Comparison of ENCODE assay signal across 28 cellular contexts in genomic region chr17:80058311-80058955, GRCh38. TPM values are rescaled to one million over a fixed set of nuclear protein-coding genes. Genes with fewer than 3 reads are reported as not detected.
"Had no signal": no experiment of that assay in that cellular context is flagged by ENCODE, and none has a peak within 500 bp of the region (broad histone marks: within the 10 kb centered on the region; RNA-seq: fewer than 3 reads in every experiment).

No MANE protein-coding gene starts in this region.

- DNase-seq: activated CD4-positive, alpha-beta memory T cell treated with anti-CD3 and anti-CD28 coated beads, Interleukin-2, amount 10 ng/mL, durations not matched to agents 7 days and 5 days; activated CD4-positive, alpha-beta T cell treated with anti-CD3 and anti-CD28 coated beads for 1 hour; activated CD4-positive, alpha-beta T cell treated with anti-CD3 and anti-CD28 coated beads for 4 hours; activated CD4-positive, alpha-beta T cell treated with anti-CD3 and anti-CD28 coated beads, Interleukin-2, amount 10 ng/mL, durations not matched to agents 7 days and 5 days; activated CD4-positive, alpha-beta T cell treated with anti-CD3 and anti-CD28 coated beads, Interleukin-2, amount 50 U/mL, for 4 hours; activated CD8-positive, alpha-beta memory T cell treated with anti-CD3 and anti-CD28 coated beads, Interleukin-2, amount 50 U/mL, for 48 hours; activated effector memory CD4-positive, alpha-beta T cell treated with anti-CD3 and anti-CD28 coated beads, Interleukin-2, amount 50 U/mL, for 16 hours; activated naive CD4-positive, alpha-beta T cell treated with anti-CD3 and anti-CD28 coated beads for 36 hours; activated naive CD8-positive, alpha-beta T cell treated with anti-CD3 and anti-CD28 coated beads for 36 hours; activated naive CD8-positive, alpha-beta T cell treated with anti-CD3 and anti-CD28 coated beads, Interleukin-2, amount 50 U/mL, for 24 hours; activated T-cell treated with anti-CD3 and anti-CD28 coated beads for 4 hours; activated T-cell treated with anti-CD3 and anti-CD28 coated beads, Interleukin-2, amount 50 U/mL, for 4 hours; adrenal gland; amygdala; aorta; body of pancreas; caudate nucleus; cortex of kidney; effector CD8-positive, alpha-beta T cell; esophagus squamous epithelium; foreskin melanocyte; heart right ventricle; T-helper 1 cell; T-helper 2 cell had no signal

- H3K36me3 Mint-ChIP-seq: activated naive CD4-positive, alpha-beta T cell treated with anti-CD3 and anti-CD28 coated beads, Interleukin-2, amount 50 U/mL, for 24 hours; activated naive CD8-positive, alpha-beta T cell treated with anti-CD3 and anti-CD28 coated beads for 36 hours had no signal

- H3K9me3 Mint-ChIP-seq: activated CD4-positive, alpha-beta memory T cell treated with anti-CD3 and anti-CD28 coated beads, Interleukin-2, amount 10 ng/mL, durations not matched to agents 7 days and 5 days; activated CD4-positive, alpha-beta T cell treated with anti-CD3 and anti-CD28 coated beads, Interleukin-2, amount 10 ng/mL, durations not matched to agents 7 days and 5 days; activated naive CD4-positive, alpha-beta T cell treated with anti-CD3 and anti-CD28 coated beads for 36 hours; activated naive CD4-positive, alpha-beta T cell treated with anti-CD3 and anti-CD28 coated beads, Interleukin-2, amount 50 U/mL, for 24 hours; activated naive CD8-positive, alpha-beta T cell treated with anti-CD3 and anti-CD28 coated beads for 36 hours; activated naive CD8-positive, alpha-beta T cell treated with anti-CD3 and anti-CD28 coated beads, Interleukin-2, amount 50 U/mL, for 24 hours; activated T-cell treated with anti-CD3 and anti-CD28 coated beads, Interleukin-2, amount 50 U/mL, for 4 hours; activated T-helper 17 cell treated with anti-CD3 and anti-CD28 coated beads, Interleukin-2, amount 50 U/mL, for 72 hours had no signal

- H3K9me3 ChIP-seq: adrenal gland, body of pancreas, esophagus squamous epithelium, gastroesophageal sphincter, heart right ventricle had no signal

- H3K4me1 ChIP-seq: body of pancreas had no signal

- H3K4me3 Mint-ChIP-seq: activated CD4-positive, alpha-beta memory T cell treated with anti-CD3 and anti-CD28 coated beads, Interleukin-2, amount 10 ng/mL, durations not matched to agents 7 days and 5 days; activated CD4-positive, alpha-beta T cell treated with anti-CD3 and anti-CD28 coated beads, Interleukin-2, amount 10 ng/mL, durations not matched to agents 7 days and 5 days; activated naive CD4-positive, alpha-beta T cell treated with anti-CD3 and anti-CD28 coated beads for 36 hours; activated naive CD4-positive, alpha-beta T cell treated with anti-CD3 and anti-CD28 coated beads, Interleukin-2, amount 50 U/mL, for 24 hours; activated naive CD8-positive, alpha-beta T cell treated with anti-CD3 and anti-CD28 coated beads for 36 hours; activated naive CD8-positive, alpha-beta T cell treated with anti-CD3 and anti-CD28 coated beads, Interleukin-2, amount 50 U/mL, for 24 hours; activated T-cell treated with anti-CD3 and anti-CD28 coated beads, Interleukin-2, amount 50 U/mL, for 4 hours; activated T-helper 17 cell treated with anti-CD3 and anti-CD28 coated beads, Interleukin-2, amount 50 U/mL, for 72 hours had no signal

- H3K27me3 Mint-ChIP-seq: activated CD4-positive, alpha-beta memory T cell treated with anti-CD3 and anti-CD28 coated beads, Interleukin-2, amount 10 ng/mL, durations not matched to agents 7 days and 5 days; activated naive CD4-positive, alpha-beta T cell treated with anti-CD3 and anti-CD28 coated beads, Interleukin-2, amount 50 U/mL, for 24 hours; activated naive CD8-positive, alpha-beta T cell treated with anti-CD3 and anti-CD28 coated beads for 36 hours; activated naive CD8-positive, alpha-beta T cell treated with anti-CD3 and anti-CD28 coated beads, Interleukin-2, amount 50 U/mL, for 24 hours; activated T-helper 17 cell treated with anti-CD3 and anti-CD28 coated beads, Interleukin-2, amount 50 U/mL, for 72 hours had no signal

- H3K4me1 Mint-ChIP-seq: activated CD4-positive, alpha-beta memory T cell treated with anti-CD3 and anti-CD28 coated beads, Interleukin-2, amount 10 ng/mL, durations not matched to agents 7 days and 5 days; activated CD4-positive, alpha-beta T cell treated with anti-CD3 and anti-CD28 coated beads, Interleukin-2, amount 10 ng/mL, durations not matched to agents 7 days and 5 days; activated naive CD4-positive, alpha-beta T cell treated with anti-CD3 and anti-CD28 coated beads, Interleukin-2, amount 50 U/mL, for 24 hours; activated naive CD8-positive, alpha-beta T cell treated with anti-CD3 and anti-CD28 coated beads for 36 hours; activated naive CD8-positive, alpha-beta T cell treated with anti-CD3 and anti-CD28 coated beads, Interleukin-2, amount 50 U/mL, for 24 hours; activated T-helper 17 cell treated with anti-CD3 and anti-CD28 coated beads, Interleukin-2, amount 50 U/mL, for 72 hours had no signal

- H3K27ac Mint-ChIP-seq: activated CD4-positive, alpha-beta memory T cell treated with anti-CD3 and anti-CD28 coated beads, Interleukin-2, amount 10 ng/mL, durations not matched to agents 7 days and 5 days; activated CD4-positive, alpha-beta T cell treated with anti-CD3 and anti-CD28 coated beads, Interleukin-2, amount 10 ng/mL, durations not matched to agents 7 days and 5 days; activated naive CD4-positive, alpha-beta T cell treated with anti-CD3 and anti-CD28 coated beads for 36 hours; activated naive CD4-positive, alpha-beta T cell treated with anti-CD3 and anti-CD28 coated beads, Interleukin-2, amount 50 U/mL, for 24 hours; activated naive CD8-positive, alpha-beta T cell treated with anti-CD3 and anti-CD28 coated beads for 36 hours; activated naive CD8-positive, alpha-beta T cell treated with anti-CD3 and anti-CD28 coated beads, Interleukin-2, amount 50 U/mL, for 24 hours; activated T-helper 17 cell treated with anti-CD3 and anti-CD28 coated beads, Interleukin-2, amount 50 U/mL, for 72 hours had no signal

- H3K27ac ChIP-seq: adrenal gland, epithelial cell of prostate, esophagus squamous epithelium, gastroesophageal sphincter, heart right ventricle had no signal

- H3K36me3 ChIP-seq: adrenal gland had no signal

- ATAC-seq: activated naive CD8-positive, alpha-beta T cell treated with anti-CD3 and anti-CD28 coated beads, Interleukin-2, amount 50 U/mL, for 24 hours; activated T-cell treated with anti-CD3 and anti-CD28 coated beads, Interleukin-2, amount 50 U/mL, for 4 hours; activated T-helper 17 cell treated with anti-CD3 and anti-CD28 coated beads, Interleukin-2, amount 50 U/mL, for 72 hours; body of pancreas; gastroesophageal sphincter; heart right ventricle had no signal

- H3K27me3 ChIP-seq: adrenal gland, body of pancreas, esophagus squamous epithelium, gastroesophageal sphincter, heart right ventricle had no signal

- H3K4me3 ChIP-seq: adrenal gland, body of pancreas, esophagus squamous epithelium, gastroesophageal sphincter, heart right ventricle had no signal

RNA-seq across cellular contexts. Expression of gene CCDC40, which starts 22.0 kb away (rescaled TPM):
- total RNA-seq: activated CD4-positive, alpha-beta memory T cell treated with anti-CD3 and anti-CD28 coated beads, Interleukin-2, amount 10 ng/mL, durations not matched to agents 7 days and 5 days; activated CD4-positive, alpha-beta T cell treated with anti-CD3 and anti-CD28 coated beads, Interleukin-2, amount 10 ng/mL, durations not matched to agents 7 days and 5 days had no signal
